ENCODE assay signal across 30 cellular contexts in the genomic region with DNA sequence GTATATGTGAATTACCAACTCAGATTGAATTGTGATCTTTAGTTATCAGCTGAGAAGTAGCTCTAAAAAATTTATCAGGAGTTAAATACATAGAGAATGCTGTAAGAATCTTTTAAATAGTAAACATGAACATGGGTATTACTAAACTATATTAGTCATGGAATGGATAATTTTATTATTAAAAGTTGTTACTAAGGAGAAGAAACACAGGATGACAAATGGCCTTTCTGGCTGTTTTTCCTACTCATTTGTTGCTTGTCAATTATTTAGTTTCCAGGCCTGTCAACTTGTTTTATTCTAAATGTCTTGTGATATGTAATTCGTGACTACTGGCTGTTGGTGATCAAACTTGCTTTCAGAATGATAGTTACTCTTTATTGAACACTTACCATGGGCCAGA.
"Had no signal": no experiment of that assay in that cellular context is flagged by ENCODE, and none has a peak within 500 bp of the region (broad histone marks: within the 10 kb centered on the region; RNA-seq: fewer than 3 reads in every experiment).

No MANE protein-coding gene starts in this region.

- H3K27ac Mint-ChIP-seq: activated CD4-positive, alpha-beta memory T cell treated with anti-CD3 and anti-CD28 coated beads for 36 hours; activated CD4-positive, alpha-beta T cell treated with anti-CD3 and anti-CD28 coated beads, Interleukin-2, amount 10 ng/mL, durations not matched to agents 24 days and 14 days; activated naive CD8-positive, alpha-beta T cell treated with anti-CD3 and anti-CD28 coated beads, Interleukin-2, amount 50 U/mL, for 24 hours; stimulated activated naive B cell treated with anti-CD40 and anti-IgM and Interleukin-4, amounts not matched to agents 10 μg/mL and 1 μg/mL and 100 μg/mL, for 72 hours; T-helper 1 cell treated with Interleukin-12 subunit alpha and Interleukin-12 subunit beta and Interleukin-4 antibody, amounts not matched to agents 30 μg/mL and 1 μg/mL, for 36 hours had no signal

- H3K36me3 ChIP-seq: prostate gland had no signal

- H3K27me3 ChIP-seq: breast epithelium, colonic mucosa, pancreas, sigmoid colon, stomach, thyroid gland, upper lobe of left lung had no signal

- H3K9me3 Mint-ChIP-seq: activated CD4-positive, alpha-beta memory T cell treated with anti-CD3 and anti-CD28 coated beads for 36 hours; activated CD4-positive, alpha-beta T cell treated with anti-CD3 and anti-CD28 coated beads, Interleukin-2, amount 10 ng/mL, durations not matched to agents 24 days and 14 days; activated naive CD8-positive, alpha-beta T cell treated with anti-CD3 and anti-CD28 coated beads, Interleukin-2, amount 50 U/mL, for 24 hours; effector memory CD8-positive, alpha-beta T cell; naive B cell; stimulated activated naive B cell treated with anti-CD40 and anti-IgM and Interleukin-4, amounts not matched to agents 10 μg/mL and 1 μg/mL and 100 μg/mL, for 72 hours; T-helper 1 cell treated with Interleukin-12 subunit alpha and Interleukin-12 subunit beta and Interleukin-4 antibody, amounts not matched to agents 30 μg/mL and 1 μg/mL, for 36 hours had no signal

- H3K4me1 Mint-ChIP-seq: activated CD4-positive, alpha-beta T cell treated with anti-CD3 and anti-CD28 coated beads, Interleukin-2, amount 10 ng/mL, durations not matched to agents 24 days and 14 days; activated naive CD8-positive, alpha-beta T cell treated with anti-CD3 and anti-CD28 coated beads, Interleukin-2, amount 50 U/mL, for 24 hours; naive B cell; stimulated activated naive B cell treated with anti-CD40 and anti-IgM and Interleukin-4, amounts not matched to agents 10 μg/mL and 1 μg/mL and 100 μg/mL, for 72 hours had no signal

- DNase-seq: activated CD4-positive, alpha-beta memory T cell treated with anti-CD3 and anti-CD28 coated beads for 36 hours; activated CD4-positive, alpha-beta T cell treated with anti-CD3 and anti-CD28 coated beads, Interleukin-2, amount 10 ng/mL, durations not matched to agents 24 days and 14 days; activated CD4-positive, CD25-positive, alpha-beta regulatory T cell treated with anti-CD3 and anti-CD28 coated beads, Interleukin-2, amount 50 U/mL, for 72 hours; activated CD8-positive, alpha-beta memory T cell treated with anti-CD3 and anti-CD28 coated beads, Interleukin-2, amount 50 U/mL, for 4 hours; activated gamma-delta T cell; activated naive CD4-positive, alpha-beta T cell treated with anti-CD3 and anti-CD28 coated beads, Interleukin-2, amount 50 U/mL, for 16 hours; activated naive CD8-positive, alpha-beta T cell treated with anti-CD3 and anti-CD28 coated beads, Interleukin-2, amount 50 U/mL, for 24 hours; activated T-cell treated with anti-CD3 and anti-CD28 coated beads, Interleukin-2, amount 50 U/mL, for 1 hour; amygdala; cerebellar nuclear complex; colonic mucosa; effector memory CD8-positive, alpha-beta T cell; islet precursor cell; left ventricle myocardium inferior; naive B cell; pancreas; sigmoid colon; small intestine; stimulated activated CD4-positive, alpha-beta T cell treated with anti-CD3 and anti-CD28 coated beads, Interleukin-2, amount 100 ng/mL, for 24 hours; stimulated activated naive B cell treated with anti-CD40 and anti-IgM and Interleukin-4, amounts not matched to agents 10 μg/mL and 1 μg/mL and 100 μg/mL, for 72 hours; stomach; SW 1271; T1000; thyroid gland; upper lobe of left lung; WERI-Rb-1 had no signal

- H3K4me3 ChIP-seq: breast epithelium, colonic mucosa, left ventricle myocardium inferior, lung, pancreas, prostate gland, sigmoid colon, stomach, thyroid gland, upper lobe of left lung had no signal

- FAIRE-seq: pancreas, small intestine had no signal

- H3K27me3 Mint-ChIP-seq: activated CD4-positive, alpha-beta memory T cell treated with anti-CD3 and anti-CD28 coated beads for 36 hours; activated CD4-positive, alpha-beta T cell treated with anti-CD3 and anti-CD28 coated beads, Interleukin-2, amount 10 ng/mL, durations not matched to agents 24 days and 14 days; activated naive CD8-positive, alpha-beta T cell treated with anti-CD3 and anti-CD28 coated beads, Interleukin-2, amount 50 U/mL, for 24 hours; effector memory CD8-positive, alpha-beta T cell; naive B cell; stimulated activated naive B cell treated with anti-CD40 and anti-IgM and Interleukin-4, amounts not matched to agents 10 μg/mL and 1 μg/mL and 100 μg/mL, for 72 hours had no signal

- H3K27ac ChIP-seq: breast epithelium, colonic mucosa, left ventricle myocardium inferior, pancreas, prostate gland, sigmoid colon, stomach, thyroid gland, upper lobe of left lung, WERI-Rb-1 had no signal

- ATAC-seq: activated naive CD8-positive, alpha-beta T cell treated with anti-CD3 and anti-CD28 coated beads, Interleukin-2, amount 50 U/mL, for 24 hours; effector memory CD8-positive, alpha-beta T cell; pancreas; stimulated activated naive B cell treated with anti-CD40 and anti-IgM and Interleukin-4, amounts not matched to agents 10 μg/mL and 1 μg/mL and 100 μg/mL, for 72 hours had no signal

- H3K4me1 ChIP-seq: breast epithelium, colonic mucosa, pancreas, prostate gland, sigmoid colon, stomach, upper lobe of left lung had no signal

- H3K4me3 Mint-ChIP-seq: activated CD4-positive, alpha-beta memory T cell treated with anti-CD3 and anti-CD28 coated beads for 36 hours; activated CD4-positive, alpha-beta T cell treated with anti-CD3 and anti-CD28 coated beads, Interleukin-2, amount 10 ng/mL, durations not matched to agents 24 days and 14 days; activated naive CD8-positive, alpha-beta T cell treated with anti-CD3 and anti-CD28 coated beads, Interleukin-2, amount 50 U/mL, for 24 hours; effector memory CD8-positive, alpha-beta T cell; naive B cell; stimulated activated naive B cell treated with anti-CD40 and anti-IgM and Interleukin-4, amounts not matched to agents 10 μg/mL and 1 μg/mL and 100 μg/mL, for 72 hours; T-helper 1 cell treated with Interleukin-12 subunit alpha and Interleukin-12 subunit beta and Interleukin-4 antibody, amounts not matched to agents 30 μg/mL and 1 μg/mL, for 36 hours had no signal

- H3K9me3 ChIP-seq: breast epithelium, colonic mucosa, left ventricle myocardium inferior, pancreas, prostate gland, sigmoid colon, stomach, thyroid gland, upper lobe of left lung had no signal
